In the genomic region with DNA sequence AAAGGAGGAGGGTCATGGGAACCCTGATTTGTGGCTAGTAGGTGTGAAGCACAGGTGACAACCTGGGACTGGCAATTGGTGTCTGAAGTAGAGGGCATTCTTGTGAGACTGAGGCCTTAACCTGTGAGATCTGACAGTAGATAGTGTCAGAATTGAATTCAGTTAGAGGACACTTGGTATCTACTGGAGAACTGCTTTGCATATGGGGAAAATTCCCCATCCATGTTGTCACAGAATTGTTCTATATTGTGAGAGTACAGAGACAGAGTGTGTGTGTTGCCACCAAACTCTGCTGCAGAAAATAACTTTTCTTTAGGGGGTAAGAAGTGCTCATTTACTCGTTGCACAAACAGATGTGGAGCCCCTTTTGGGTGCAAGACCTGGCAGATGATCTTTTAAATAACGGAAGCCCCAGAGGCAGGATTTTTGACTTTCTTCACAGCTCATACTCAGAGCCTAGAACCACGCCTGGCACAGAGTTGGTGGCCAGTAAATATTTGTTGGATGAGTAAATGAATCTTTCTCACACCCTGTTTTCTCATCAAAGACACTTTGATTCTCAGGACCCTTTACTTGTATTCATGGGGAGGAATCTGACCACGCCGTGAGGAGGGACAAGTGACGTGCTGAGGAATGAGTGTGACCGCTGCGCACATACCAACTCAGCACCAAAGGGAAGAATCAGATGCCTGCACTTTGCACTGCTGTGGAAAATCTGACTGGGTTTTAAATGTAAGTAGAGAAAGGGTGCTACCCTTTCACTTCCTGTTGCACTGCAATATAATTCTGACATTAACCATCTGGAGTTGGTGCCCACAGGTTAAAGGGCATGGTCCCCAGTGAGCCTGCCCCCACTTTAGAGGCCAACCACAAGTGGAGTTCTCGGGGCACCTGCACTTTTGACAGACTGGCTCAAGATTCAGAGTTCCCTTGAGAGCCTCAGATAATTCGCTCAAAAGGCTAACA, we compare ENCODE assay signal across 1 cellular context.
TF ChIP-seq lines count a peak whose summit lies in the region.

No MANE protein-coding gene starts in this region.

TF ChIP-seq in SK-N-SH, 30 proteins besides CTCF, POLR2A, EP300 and RAD21:
- no peak for TF ChIP-seq CHD2 (IDR thresholded peaks at IDR 0.05; ENCODE audit: low read length, partially characterized antibody)
- no peak for TF ChIP-seq TCF12 (IDR thresholded peaks at IDR 0.05)
- no peak for TF ChIP-seq JUND (IDR thresholded peaks at IDR 0.05)
- TF ChIP-seq MXI1 (IDR thresholded peaks at IDR 0.05; ENCODE audit: low read depth, low read length) = no peak
